Comparison of ENCODE assay signal across 9 cellular contexts in genomic region chr6:27478141-27478705, GRCh38. TPM values are rescaled to one million over a fixed set of nuclear protein-coding genes. Genes with fewer than 3 reads are reported as not detected.
DNase-seq lines count a peak whose midpoint lies in the region; ATAC-seq, FAIRE-seq and TF ChIP-seq lines count a peak whose summit lies in the region.
"Had no signal": no experiment of that assay in that cellular context is flagged by ENCODE, and none has a peak within 500 bp of the region (broad histone marks: within the 10 kb centered on the region; RNA-seq: fewer than 3 reads in every experiment).

No MANE protein-coding gene starts in this region.

- H3K27me3 Mint-ChIP-seq in astrocyte (ENCODE audit: low read depth, unreplicated experiment): no peaks in the 10 kb centered on the region

- H2AFZ ChIP-seq in astrocyte (ENCODE audit: low read depth, low read length) (peak overlapping the region; percentile 80), HepG2 (ENCODE audit: low read length) (peak overlapping the region; percentile 97)

- H3K27me3 ChIP-seq in BLaER1 (no peaks in the 10 kb centered on the region), astrocyte (ENCODE audit: insufficient read depth, low read length) (no peaks in the 10 kb centered on the region), HepG2 (ENCODE audit: control insufficient read depth in 1 of 2, insufficient read depth in 2 of 2, low read length in 2 of 2) (no peaks in the 10 kb centered on the region; a peak in 1 of 5 replicates)

- no peaks in the 10 kb centered on the region for H3K9me3 Mint-ChIP-seq in astrocyte (ENCODE audit: unreplicated experiment)
- H3K9me3 Mint-ChIP-seq: nephron had no signal

- no peaks in the 10 kb centered on the region for H3K9me3 ChIP-seq in BLaER1
- H3K9me3 ChIP-seq in astrocyte (ENCODE audit: insufficient read depth, low read depth, low read length): no peaks in the 10 kb centered on the region
- H3K9me3 ChIP-seq in HepG2 (ENCODE audit: low read length): no peaks in the 10 kb centered on the region

- H3K36me3 ChIP-seq in BLaER1 (no peaks in the 10 kb centered on the region), astrocyte (ENCODE audit: insufficient read depth, low read length) (no peaks in the 10 kb centered on the region), HepG2 (replicated peaks in 1 of 2; ENCODE audit: control insufficient read depth in 1 of 2, insufficient read depth in 2 of 2, low read length in 2 of 2) (no peaks in the 10 kb centered on the region)

- no TSS peak for BruUV-seq in HepG2 (replicated peaks; lab: Mats Ljungman, UMichigan)

- H3K36me3 Mint-ChIP-seq in astrocyte (ENCODE audit: low read depth, unreplicated experiment): no peaks in the 10 kb centered on the region

- intact Hi-C loops in HepG2 (cut with micrococcal nuclease; ENCODE audit: unreplicated experiment): loop anchor here (1.0 to 10.0 kb wide), 5 partner anchors 25 to 923 kb away; partner anchors contain the start of genes POM121L2 and ZNF391

- ATAC-seq in GM21360 (IDR thresholded peaks at IDR 0.05; ENCODE audit: unreplicated experiment): peak; percentile 27
- peak; percentile 31 for ATAC-seq in HG03571 (IDR thresholded peaks at IDR 0.05; ENCODE audit: unreplicated experiment)
- ATAC-seq in HepG2: peak; percentile 58
- ATAC-seq in HG03378 (IDR thresholded peaks at IDR 0.05; ENCODE audit: unreplicated experiment): no peak

- H3K4me2 ChIP-seq in BLaER1 (peak overlapping the region; percentile 79), astrocyte (ENCODE audit: low read length) (peak overlapping the region; percentile 84), HepG2 (ENCODE audit: low read depth, low read length) (peak overlapping the region; percentile 83)

- H3K4me3 Mint-ChIP-seq in astrocyte (ENCODE audit: unreplicated experiment): no peak overlapping the region
- H3K4me3 Mint-ChIP-seq: nephron had no signal

- H3K9ac ChIP-seq in BLaER1: peak overlapping the region; percentile 96
- peak overlapping the region; percentile 93 for H3K9ac ChIP-seq in astrocyte (ENCODE audit: low read length)
- H3K9ac ChIP-seq in HepG2 (ENCODE audit: insufficient read depth, low read depth, low read length): peak overlapping the region; percentile 77

- peak overlapping the region; percentile 79 for H3K4me3 ChIP-seq in BLaER1
- H3K4me3 ChIP-seq in astrocyte (ENCODE audit: insufficient read depth, low read depth, low read length): peak overlapping the region; percentile 83
- peak overlapping the region; percentile 80 to 87 (median 81) for H3K4me3 ChIP-seq in HepG2 (replicated peaks in 1 of 3; ENCODE audit: insufficient read depth in 1 of 3, low read depth in 2 of 3, low read length in 3 of 3)

- H3K79me2 ChIP-seq in astrocyte (ENCODE audit: insufficient read depth, low read length): no peaks in the 10 kb centered on the region
- H3K79me2 ChIP-seq in HepG2 (ENCODE audit: insufficient read depth, low read length): no peaks in the 10 kb centered on the region

- 22% methylated on average over 12 of the region's 12 CpGs for WGBS in HepG2 (ENCODE audit: low lambda C conversion rate)

- TF ChIP-seq EP300 in HepG2 (IDR thresholded peaks at IDR 0.05; ENCODE audit: low read depth in 2 of 2, low read length in 2 of 2): no peak
- TF ChIP-seq EP300 in HepG2 (CRISPR knock-in tag; IDR thresholded peaks at IDR 0.05; ENCODE audit: borderline replicate concordance): no peak

- POLR2A ChIA-PET in HepG2 (lab: Yijun Ruan, JAX): interaction anchor here (1.6 kb wide), 1 partner anchor 27 kb away, joined by 3 read pairs; no protein-coding TSS in a partner anchor

- H3K27ac Mint-ChIP-seq in astrocyte (ENCODE audit: unreplicated experiment): no peak overlapping the region
- H3K27ac Mint-ChIP-seq: nephron had no signal

- H4K20me1 ChIP-seq in BLaER1: no peaks in the 10 kb centered on the region
- no peaks in the 10 kb centered on the region for H4K20me1 ChIP-seq in astrocyte (ENCODE audit: insufficient read depth, low read length)
- H4K20me1 ChIP-seq in HepG2 (ENCODE audit: insufficient read depth, low read length): no peaks in the 10 kb centered on the region

- FAIRE-seq in astrocyte (lab: Jason Lieb, UNC) (no peak), HepG2 (lab: Jason Lieb, UNC) (no peak)

- CTCF ChIA-PET in HepG2 (lab: Yijun Ruan, JAX; ENCODE audit: low intra/inter-chr PET ratio, low total read pairs): no interaction called here

- TF ChIP-seq CTCF in astrocyte (IDR thresholded peaks at IDR 0.05; ENCODE audit: insufficient read depth, low read depth, low read length) (no peak), HepG2 (CRISPR knock-in tag; IDR thresholded peaks at IDR 0.05) (no peak)

- TF ChIP-seq POLR2A in HepG2 (IDR thresholded peaks at IDR 0.05; ENCODE audit: insufficient read depth in 1 of 2, low read depth in 2 of 2, low read length in 2 of 2): no peak

- TF ChIP-seq RAD21 in HepG2 (CRISPR knock-in tag; IDR thresholded peaks at IDR 0.05): no peak

- in situ Hi-C loops in HepG2 (cut with HindIII; ENCODE audit: extremely low pct_ligation_motif_present, low pct_unique_long_range_greater_than_20kb): no loop called here

- DNase-seq in astrocyte (ENCODE audit: low read depth): peak; percentile 12
- DNase-seq in HepG2 (ENCODE audit: low spot score): no peak
- DNase-seq in NCI-H1930 (lab: John Stamatoyannopoulos, UW): no peak
- DNase-seq in stimulated activated CD4-positive, alpha-beta T cell treated with anti-CD3 and anti-CD28 coated beads, Interleukin-4, amount 100 ng/mL, for 24 hours: no peak

- no peaks in the 10 kb centered on the region for H3K4me1 Mint-ChIP-seq in astrocyte (ENCODE audit: low read depth, unreplicated experiment)
- H3K4me1 Mint-ChIP-seq: nephron had no signal

- H3K27ac ChIP-seq in BLaER1 (peak overlapping the region; percentile 95), astrocyte (ENCODE audit: low read depth, low read length) (peak overlapping the region; percentile 91), HepG2 (ENCODE audit: extremely low read length, insufficient read depth, low read length) (peak overlapping the region; percentile 74)

- H3K4me1 ChIP-seq in BLaER1 (peaks cover 28% of the 10 kb centered on the region), astrocyte (ENCODE audit: insufficient read depth, low read length) (no peaks in the 10 kb centered on the region), HepG2 (ENCODE audit: insufficient read depth, low read length) (peaks cover 27% of the 10 kb centered on the region)

TF ChIP-seq in HepG2, 621 proteins besides CTCF, POLR2A, EP300 and RAD21 (continues in another document):
- TF ChIP-seq REL (CRISPR knock-in tag; conservative IDR thresholded peaks at IDR 0.05) (no peak), ZFP90 (CRISPR knock-in tag; IDR thresholded peaks at IDR 0.05; ENCODE audit: borderline replicate concordance) (0 out of 2 replicates have a peak, but pooled peaks have one; percentile 20), ZBED4 (CRISPR knock-in tag; IDR thresholded peaks at IDR 0.05; ENCODE audit: borderline replicate concordance) (peak; percentile 7; the same call in 1 of the 2 replicates), PCBP1 (IDR thresholded peaks at IDR 0.05; ENCODE audit: borderline replicate concordance, low read depth, low read length) (no peak)

RNA-seq across cellular contexts. Expression of gene ZNF184, which starts 5.3 kb away (rescaled TPM):
- total RNA-seq in astrocyte (5.1 and 5.7 TPM in 2 replicates), HepG2 (2016; rRNA removed; fragmentation: Illumina TruSeq; extraction: Trizol) (10.1 and 16.3 TPM in 2 replicates)
- total RNA-seq in HepG2 (2016; cell fraction: cytosol; rRNA removed; fragmentation: Illumina TruSeq; extraction: Trizol; ENCODE audit: low read depth): 1.7 and 2.1 TPM in 2 replicates
- total RNA-seq in HepG2 (2016; cell fraction: insoluble cytoplasmic fraction; rRNA removed; fragmentation: Illumina TruSeq; extraction: Trizol): 9.5 and 17.4 TPM in 2 replicates
- total RNA-seq in HepG2 (2016; cell fraction: membrane; rRNA removed; fragmentation: Illumina TruSeq; extraction: Trizol): 5.1 and 6.1 TPM in 2 replicates
- total RNA-seq in HepG2 (2016; cell fraction: nucleus; rRNA removed; fragmentation: Illumina TruSeq; extraction: Trizol): 6.2 and 7.3 TPM in 2 replicates
- polyA plus RNA-seq in HepG2 (2011; rRNA removed): 2.0 and 2.1 TPM in 2 replicates
- polyA plus RNA-seq in HepG2 (2011; cell fraction: cytosol; rRNA removed): 0.93 and 1.5 TPM in 2 replicates
- polyA plus RNA-seq in HepG2 (2011; cell fraction: nucleus; rRNA removed): 1.3 and 1.8 TPM in 2 replicates
- polyA plus RNA-seq in HepG2 (2012): 2.5 and 3.2 TPM in 2 replicates
- polyA plus RNA-seq in HepG2 (2016; cell fraction: cytosol; fragmentation: Illumina TruSeq; extraction: Trizol; ENCODE audit: low read depth): 0.42 and 0.44 TPM in 2 replicates
- polyA plus RNA-seq in HepG2 (2016; cell fraction: insoluble cytoplasmic fraction; fragmentation: Illumina TruSeq; extraction: Trizol; ENCODE audit: low read depth): 9.4 and 9.9 TPM in 2 replicates
- polyA plus RNA-seq in HepG2 (2016; cell fraction: membrane; fragmentation: Illumina TruSeq; extraction: Trizol; ENCODE audit: low read depth): 1.1 and 1.2 TPM in 2 replicates
- 5.7 and 6.6 TPM in 2 replicates for polyA plus RNA-seq in HepG2 (2016; cell fraction: nucleus; fragmentation: Illumina TruSeq; extraction: Trizol; ENCODE audit: insufficient read depth, low read depth)
- 1.1 and 4.3 TPM in 2 replicates for polyA minus RNA-seq in HepG2 (2011; rRNA and poly(A)+ RNA removed; ENCODE audit: low replicate concordance)
- 2.6 and 3.4 TPM in 2 replicates for polyA minus RNA-seq in HepG2 (2011; cell fraction: cytosol; rRNA and poly(A)+ RNA removed)
- 8.9 and 10.2 TPM in 2 replicates for polyA minus RNA-seq in HepG2 (2011; cell fraction: nucleus; rRNA and poly(A)+ RNA removed)
